ENCODE assay signal across 9 cellular contexts in genomic region chr2:11828933-11829323, GRCh38.
DNase-seq lines count a peak whose midpoint lies in the region; ATAC-seq and TF ChIP-seq lines count a peak whose summit lies in the region.
"Had no signal": no experiment of that assay in that cellular context is flagged by ENCODE, and none has a peak within 500 bp of the region (broad histone marks: within the 10 kb centered on the region; RNA-seq: fewer than 3 reads in every experiment).

No MANE protein-coding gene starts in this region.

- no peak for TF ChIP-seq POLR2A in tibial nerve (IDR thresholded peaks at IDR 0.05)

- TF ChIP-seq CTCF in RWPE2 (IDR thresholded peaks at IDR 0.05; ENCODE audit: poor library complexity, severe bottlenecking): no peak
- TF ChIP-seq CTCF in left lung (IDR thresholded peaks at IDR 0.05): no peak
- no peak for TF ChIP-seq CTCF in tibial nerve (IDR thresholded peaks at IDR 0.05)

- H3K27ac ChIP-seq in RWPE2 (ENCODE audit: poor library complexity, severe bottlenecking) (peak overlapping the region; percentile 96), left lung (peak overlapping the region; percentile 81 to 82), tibial nerve (peak overlapping the region in 3 of 4 donors; percentile 42 to 80 (median 75))

- peaks cover 17% of the 10 kb centered on the region for H3K27me3 Mint-ChIP-seq in activated CD4-positive, alpha-beta T cell treated with anti-CD3 and anti-CD28 coated beads, Interleukin-2, amount 10 ng/mL, durations not matched to agents 7 days and 5 days
- peaks cover 25% of the 10 kb centered on the region for H3K27me3 Mint-ChIP-seq in activated CD4-positive, alpha-beta T cell treated with anti-CD3 and anti-CD28 coated beads, Interleukin-2, amount 10 ng/mL, durations not matched to agents 24 days and 14 days
- peaks cover 29% of the 10 kb centered on the region for H3K27me3 Mint-ChIP-seq in activated T-helper 1 cell treated with anti-CD3 and anti-CD28 coated beads, Interleukin-12 subunit alpha, Interleukin-12 subunit beta, Interleukin-2, Interleukin-4 antibody, amounts not matched to agents 30 ng/mL and 10 ng/mL and 1 ng/mL, durations not matched to agents 14 hours and 24 hours and 36 hours (ENCODE audit: insufficient read depth)

- H3K36me3 ChIP-seq in RWPE2 (ENCODE audit: low read depth) (peaks cover 28% of the 10 kb centered on the region), left lung (peaks cover 0 to 39% of the 10 kb centered on the region in 2 donors), tibial nerve (peaks cover 0 to 32% (median 8%) of the 10 kb centered on the region in 3 donors)

- no peak for DNase-seq in activated CD4-positive, alpha-beta T cell treated with anti-CD3 and anti-CD28 coated beads, Interleukin-2, amount 10 ng/mL, durations not matched to agents 7 days and 5 days
- no peak for DNase-seq in activated CD4-positive, alpha-beta T cell treated with anti-CD3 and anti-CD28 coated beads, Interleukin-2, amount 10 ng/mL, durations not matched to agents 24 days and 14 days
- DNase-seq in RWPE2 (ENCODE audit: low spot score): no peak
- DNase-seq in left lung: no peak
- DNase-seq in tibial nerve (ENCODE audit: low spot score in 2 of 2): no peak
- no peak for DNase-seq in RPMI8226
- DNase-seq in activated T-helper 1 cell treated with anti-CD3 and anti-CD28 coated beads, Interleukin-12 subunit alpha, Interleukin-12 subunit beta, Interleukin-2, Interleukin-4 antibody, amounts not matched to agents 30 ng/mL and 10 ng/mL and 1 ng/mL, durations not matched to agents 14 hours and 24 hours and 36 hours (ENCODE audit: low spot score): no peak
- DNase-seq in SHP77 (lab: John Stamatoyannopoulos, UW): no peak
- DNase-seq: cerebellar nuclear complex had no signal

- intact Hi-C loops in activated CD4-positive, alpha-beta T cell treated with anti-CD3 and anti-CD28 coated beads, Interleukin-2, amount 10 ng/mL, durations not matched to agents 24 days and 14 days (cut with micrococcal nuclease): loop anchor here (1.0 to 10.0 kb wide), 2 partner anchors 1106 to 1178 kb away; no protein-coding TSS in a partner anchor
- intact Hi-C loops in left lung (cut with DNase I): no loop called here
- intact Hi-C loops in activated T-helper 1 cell treated with anti-CD3 and anti-CD28 coated beads, Interleukin-12 subunit alpha, Interleukin-12 subunit beta, Interleukin-2, Interleukin-4 antibody, amounts not matched to agents 30 ng/mL and 10 ng/mL and 1 ng/mL, durations not matched to agents 14 hours and 24 hours and 36 hours (cut with micrococcal nuclease): loop anchor here (5.0 kb wide), 2 partner anchors 118 to 1103 kb away; no protein-coding TSS in a partner anchor

- no peak for TF ChIP-seq EP300 in tibial nerve (IDR thresholded peaks at IDR 0.05)

- 91 to 94% methylated on average over 3 of the region's 3 CpGs for WGBS in tibial nerve, 2 donors

- H3K9me3 ChIP-seq in RWPE2 (ENCODE audit: severe bottlenecking) (no peaks in the 10 kb centered on the region), left lung (no peaks in the 10 kb centered on the region), tibial nerve (no peaks in the 10 kb centered on the region)

- CTCF ChIA-PET in activated CD4-positive, alpha-beta T cell treated with anti-CD3 and anti-CD28 coated beads, Interleukin-2, amount 10 ng/mL, durations not matched to agents 7 days and 5 days (lab: Charles Lee): interaction anchor here (0.8 to 1.8 kb wide), 4 partner anchors 9 to 1178 kb away, joined by 3 to 6 read pairs (median 4); no protein-coding TSS in a partner anchor

- H3K4me3 Mint-ChIP-seq in activated CD4-positive, alpha-beta T cell treated with anti-CD3 and anti-CD28 coated beads, Interleukin-2, amount 10 ng/mL, durations not matched to agents 7 days and 5 days: no peak overlapping the region
- H3K4me3 Mint-ChIP-seq in activated CD4-positive, alpha-beta T cell treated with anti-CD3 and anti-CD28 coated beads, Interleukin-2, amount 10 ng/mL, durations not matched to agents 24 days and 14 days: no peak overlapping the region
- H3K4me3 Mint-ChIP-seq in activated T-helper 1 cell treated with anti-CD3 and anti-CD28 coated beads, Interleukin-12 subunit alpha, Interleukin-12 subunit beta, Interleukin-2, Interleukin-4 antibody, amounts not matched to agents 30 ng/mL and 10 ng/mL and 1 ng/mL, durations not matched to agents 14 hours and 24 hours and 36 hours: no peak overlapping the region

- H3K9me3 Mint-ChIP-seq in activated CD4-positive, alpha-beta T cell treated with anti-CD3 and anti-CD28 coated beads, Interleukin-2, amount 10 ng/mL, durations not matched to agents 7 days and 5 days: peaks cover 3% of the 10 kb centered on the region
- peaks cover under 1% of the 10 kb centered on the region for H3K9me3 Mint-ChIP-seq in activated CD4-positive, alpha-beta T cell treated with anti-CD3 and anti-CD28 coated beads, Interleukin-2, amount 10 ng/mL, durations not matched to agents 24 days and 14 days
- H3K9me3 Mint-ChIP-seq in activated T-helper 1 cell treated with anti-CD3 and anti-CD28 coated beads, Interleukin-12 subunit alpha, Interleukin-12 subunit beta, Interleukin-2, Interleukin-4 antibody, amounts not matched to agents 30 ng/mL and 10 ng/mL and 1 ng/mL, durations not matched to agents 14 hours and 24 hours and 36 hours: peaks cover 2% of the 10 kb centered on the region

- POLR2A ChIA-PET in activated CD4-positive, alpha-beta T cell treated with anti-CD3 and anti-CD28 coated beads, Interleukin-2, amount 10 ng/mL, durations not matched to agents 7 days and 5 days (lab: Charles Lee): interaction anchor here (0.7 kb wide), 1 partner anchor 216 kb away, joined by 4 read pairs; no protein-coding TSS in a partner anchor

- H3K4me3 ChIP-seq in RWPE2 (ENCODE audit: severe bottlenecking) (no peak overlapping the region), left lung (no peak overlapping the region), tibial nerve (no peak overlapping the region)

- peak overlapping the region; percentile 85 for H3K27ac Mint-ChIP-seq in activated CD4-positive, alpha-beta T cell treated with anti-CD3 and anti-CD28 coated beads, Interleukin-2, amount 10 ng/mL, durations not matched to agents 7 days and 5 days
- no peak overlapping the region for H3K27ac Mint-ChIP-seq in activated CD4-positive, alpha-beta T cell treated with anti-CD3 and anti-CD28 coated beads, Interleukin-2, amount 10 ng/mL, durations not matched to agents 24 days and 14 days
- H3K27ac Mint-ChIP-seq in activated T-helper 1 cell treated with anti-CD3 and anti-CD28 coated beads, Interleukin-12 subunit alpha, Interleukin-12 subunit beta, Interleukin-2, Interleukin-4 antibody, amounts not matched to agents 30 ng/mL and 10 ng/mL and 1 ng/mL, durations not matched to agents 14 hours and 24 hours and 36 hours: no peak overlapping the region

- peaks cover 48% of the 10 kb centered on the region for H3K4me1 Mint-ChIP-seq in activated CD4-positive, alpha-beta T cell treated with anti-CD3 and anti-CD28 coated beads, Interleukin-2, amount 10 ng/mL, durations not matched to agents 7 days and 5 days
- H3K4me1 Mint-ChIP-seq in activated CD4-positive, alpha-beta T cell treated with anti-CD3 and anti-CD28 coated beads, Interleukin-2, amount 10 ng/mL, durations not matched to agents 24 days and 14 days: peaks cover 37% of the 10 kb centered on the region
- peaks cover 44% of the 10 kb centered on the region for H3K4me1 Mint-ChIP-seq in activated T-helper 1 cell treated with anti-CD3 and anti-CD28 coated beads, Interleukin-12 subunit alpha, Interleukin-12 subunit beta, Interleukin-2, Interleukin-4 antibody, amounts not matched to agents 30 ng/mL and 10 ng/mL and 1 ng/mL, durations not matched to agents 14 hours and 24 hours and 36 hours (ENCODE audit: low read depth)

- H3K27me3 ChIP-seq in RWPE2 (ENCODE audit: insufficient read depth, poor library complexity, severe bottlenecking) (no peaks in the 10 kb centered on the region), left lung (peaks cover 0 to 10% of the 10 kb centered on the region in 2 donors), tibial nerve (no peaks in the 10 kb centered on the region)

- peaks cover 37% of the 10 kb centered on the region for H3K36me3 Mint-ChIP-seq in activated CD4-positive, alpha-beta T cell treated with anti-CD3 and anti-CD28 coated beads, Interleukin-2, amount 10 ng/mL, durations not matched to agents 7 days and 5 days (ENCODE audit: low read depth)
- H3K36me3 Mint-ChIP-seq in activated CD4-positive, alpha-beta T cell treated with anti-CD3 and anti-CD28 coated beads, Interleukin-2, amount 10 ng/mL, durations not matched to agents 24 days and 14 days (ENCODE audit: low read depth): peaks cover 35% of the 10 kb centered on the region
- peaks cover 34% of the 10 kb centered on the region for H3K36me3 Mint-ChIP-seq in activated T-helper 1 cell treated with anti-CD3 and anti-CD28 coated beads, Interleukin-12 subunit alpha, Interleukin-12 subunit beta, Interleukin-2, Interleukin-4 antibody, amounts not matched to agents 30 ng/mL and 10 ng/mL and 1 ng/mL, durations not matched to agents 14 hours and 24 hours and 36 hours (ENCODE audit: low read depth)

- H3K4me1 ChIP-seq in RWPE2 (ENCODE audit: insufficient read depth, poor library complexity, severe bottlenecking) (peaks cover 32% of the 10 kb centered on the region), left lung (peaks cover 9 to 32% of the 10 kb centered on the region in 2 donors), tibial nerve (peaks cover 0 to 43% (median 18%) of the 10 kb centered on the region in 4 donors)

- ATAC-seq in RWPE2 (ENCODE audit: low read depth) (no peak), left lung (no peak)

Comparison
In these comparisons a context has a peak if more than half of its experiments do, and no peak if none do; other contexts are left out.
1. intact Hi-C loops: an anchor here in activated CD4-positive, alpha-beta T cell treated with anti-CD3 and anti-CD28 coated beads, Interleukin-2, amount 10 ng/mL, durations not matched to agents 24 days and 14 days (1.0 to 10.0 kb wide) and activated T-helper 1 cell treated with anti-CD3 and anti-CD28 coated beads, Interleukin-12 subunit alpha, Interleukin-12 subunit beta, Interleukin-2, Interleukin-4 antibody, amounts not matched to agents 30 ng/mL and 10 ng/mL and 1 ng/mL, durations not matched to agents 14 hours and 24 hours and 36 hours (5.0 kb wide); none called in left lung.